ENCODE assay signal across 10 cellular contexts in genomic region chr5:38289457-38289856, GRCh38. TPM values are rescaled to one million over a fixed set of nuclear protein-coding genes. Genes with fewer than 3 reads are reported as not detected.
"Had no signal": no experiment of that assay in that cellular context is flagged by ENCODE, and none has a peak within 500 bp of the region (broad histone marks: within the 10 kb centered on the region; RNA-seq: fewer than 3 reads in every experiment).

No MANE protein-coding gene starts in this region.

- ATAC-seq: GM23338 had no signal

- FAIRE-seq: H1, H54, HTR-8/SVneo had no signal

- H3K27ac Mint-ChIP-seq: GM23338, H9 had no signal

- H3K4me3 ChIP-seq: GM23338 had no signal

- H3K27ac ChIP-seq: KMS-11 had no signal

- DNase-seq: H9, HCEC 1CT, IMR-90, KBM-7 had no signal

- H3K4me3 Mint-ChIP-seq: GM23338, H9 had no signal

- H3K9me3 Mint-ChIP-seq: GM23338, H9 had no signal

RNA-seq across cellular contexts. Expression of gene EGFLAM, which starts 31.1 kb away (rescaled TPM):
- total RNA-seq: HT-29 had no signal
